Comparison of ENCODE assay signal across 24 cellular contexts in genomic region chr15:69459063-69459462, GRCh38. TPM values are rescaled to one million over a fixed set of nuclear protein-coding genes. Genes with fewer than 3 reads are reported as not detected.
DNase-seq lines count a peak whose midpoint lies in the region; ATAC-seq and TF ChIP-seq lines count a peak whose summit lies in the region.
"Had no signal": no experiment of that assay in that cellular context is flagged by ENCODE, and none has a peak within 500 bp of the region (broad histone marks: within the 10 kb centered on the region; RNA-seq: fewer than 3 reads in every experiment).

No MANE protein-coding gene starts in this region.

- CTCF ChIA-PET in T-cell (lab: Charles Lee): interaction anchor here in 1 of 2 donors (0.6 kb wide), 1 partner anchor 1053 kb away, joined by 3 read pairs; no protein-coding TSS in a partner anchor

- no peak overlapping the region for H2AFZ ChIP-seq in hepatocyte

- H3K4me3 Mint-ChIP-seq in T-cell: no peak overlapping the region
- H3K4me3 Mint-ChIP-seq: activated naive CD8-positive, alpha-beta T cell treated with anti-CD3 and anti-CD28 coated beads, Interleukin-2, amount 50 U/mL, for 24 hours; activated T-helper 17 cell treated with anti-CD3 and anti-CD28 coated beads, Interleukin-2, amount 50 U/mL, for 72 hours; effector memory CD8-positive, alpha-beta T cell; stimulated activated naive CD8-positive, alpha-beta T cell treated with anti-CD3 and anti-CD28 coated beads, Interleukin-15, Interleukin-2, amounts not matched to agents 100 ng/mL and 50 ng/mL, for 24 hours had no signal

- POLR2A ChIA-PET in T-cell (lab: Charles Lee): no interaction called here

- H3K4me3 ChIP-seq in AG10803 (ENCODE audit: low read length) (no peak overlapping the region), hepatocyte (no peak overlapping the region)
- H3K4me3 ChIP-seq: body of pancreas, esophagus squamous epithelium, Peyer's patch, tibial artery had no signal

- no peaks in the 10 kb centered on the region for H3K27me3 Mint-ChIP-seq in T-cell
- H3K27me3 Mint-ChIP-seq: activated naive CD8-positive, alpha-beta T cell treated with anti-CD3 and anti-CD28 coated beads, Interleukin-2, amount 50 U/mL, for 24 hours; activated T-helper 17 cell treated with anti-CD3 and anti-CD28 coated beads, Interleukin-2, amount 50 U/mL, for 72 hours; effector memory CD8-positive, alpha-beta T cell; naive B cell; stimulated activated naive CD8-positive, alpha-beta T cell treated with anti-CD3 and anti-CD28 coated beads, Interleukin-15, Interleukin-2, amounts not matched to agents 100 ng/mL and 50 ng/mL, for 24 hours had no signal

- H3K9me3 ChIP-seq in hepatocyte (ENCODE audit: low read depth): no peaks in the 10 kb centered on the region
- H3K9me3 ChIP-seq: body of pancreas, esophagus squamous epithelium, Peyer's patch, tibial artery had no signal

- H3K79me2 ChIP-seq in hepatocyte: peaks cover 21% of the 10 kb centered on the region

- H3K27ac Mint-ChIP-seq in T-cell: peak overlapping the region; percentile 52 to 68
- H3K27ac Mint-ChIP-seq: activated naive CD8-positive, alpha-beta T cell treated with anti-CD3 and anti-CD28 coated beads, Interleukin-2, amount 50 U/mL, for 24 hours; activated T-helper 17 cell treated with anti-CD3 and anti-CD28 coated beads, Interleukin-2, amount 50 U/mL, for 72 hours; stimulated activated naive CD8-positive, alpha-beta T cell treated with anti-CD3 and anti-CD28 coated beads, Interleukin-15, Interleukin-2, amounts not matched to agents 100 ng/mL and 50 ng/mL, for 24 hours had no signal

- peaks cover 21% of the 10 kb centered on the region for H3K4me1 ChIP-seq in hepatocyte (ENCODE audit: insufficient read depth)

- no peak for ATAC-seq in T-cell (replicated peaks in 1 of 4)
- no peak for ATAC-seq in GM21515 (IDR thresholded peaks at IDR 0.05; ENCODE audit: unreplicated experiment)
- ATAC-seq: activated naive CD8-positive, alpha-beta T cell treated with anti-CD3 and anti-CD28 coated beads, Interleukin-2, amount 50 U/mL, for 24 hours; activated T-helper 17 cell treated with anti-CD3 and anti-CD28 coated beads, Interleukin-2, amount 50 U/mL, for 72 hours; body of pancreas; effector memory CD8-positive, alpha-beta T cell; left colon; SK-N-SH treated with all-trans-retinoic acid at 6 μM for 48 hours had no signal

- peak; percentile 45 for DNase-seq in AG10803 (ENCODE audit: low read depth)
- DNase-seq in T-cell: no peak
- DNase-seq in hepatocyte (ENCODE audit: low spot score): no peak
- no peak for DNase-seq in HuH-7.5 (ENCODE audit: low spot score)
- no peak for DNase-seq in caudate nucleus (lab: John Stamatoyannopoulos, UW)
- DNase-seq: activated CD4-positive, alpha-beta T cell treated with anti-CD3 and anti-CD28 coated beads for 1 hour; activated naive CD8-positive, alpha-beta T cell treated with anti-CD3 and anti-CD28 coated beads, Interleukin-2, amount 50 U/mL, for 24 hours; AML-193; body of pancreas; DND-41; effector memory CD8-positive, alpha-beta T cell; esophagus squamous epithelium; left colon; naive B cell; NCI-H1417; NCI-H510A; Peyer's patch; stimulated activated CD4-positive, alpha-beta T cell treated with anti-CD3 and anti-CD28 coated beads, Interleukin-4, amount 100 ng/mL, for 1 hour; tibial artery had no signal

- no peaks in the 10 kb centered on the region for H3K9me3 Mint-ChIP-seq in T-cell
- H3K9me3 Mint-ChIP-seq: activated naive CD8-positive, alpha-beta T cell treated with anti-CD3 and anti-CD28 coated beads, Interleukin-2, amount 50 U/mL, for 24 hours; activated T-helper 17 cell treated with anti-CD3 and anti-CD28 coated beads, Interleukin-2, amount 50 U/mL, for 72 hours; effector memory CD8-positive, alpha-beta T cell; naive B cell; stimulated activated naive CD8-positive, alpha-beta T cell treated with anti-CD3 and anti-CD28 coated beads, Interleukin-15, Interleukin-2, amounts not matched to agents 100 ng/mL and 50 ng/mL, for 24 hours had no signal

- whole genome bisulfite sequencing in hepatocyte (ENCODE audit: low lambda C conversion rate, missing lambda C conversion rate): 69% methylated on average over 2 of the region's 2 CpGs

- H3K36me3 Mint-ChIP-seq in T-cell: peaks cover 24% of the 10 kb centered on the region

- H3K36me3 ChIP-seq in hepatocyte (replicated peaks; ENCODE audit: insufficient read depth, low read depth): no peaks in the 10 kb centered on the region

- H4K20me1 ChIP-seq in hepatocyte (ENCODE audit: insufficient read depth, poor library complexity, severe bottlenecking): peaks cover 19% of the 10 kb centered on the region

- H3K27ac ChIP-seq in 22Rv1: peak overlapping the region; percentile 95; the same call in 1 of the 2 replicates
- H3K27ac ChIP-seq in hepatocyte: no peak overlapping the region
- H3K27ac ChIP-seq in caudate nucleus (ENCODE audit: low read depth, low read length): no peak overlapping the region
- H3K27ac ChIP-seq: body of pancreas, Peyer's patch had no signal

- H3K4me1 Mint-ChIP-seq in T-cell: peaks cover 45 to 66% (median 64%) of the 10 kb centered on the region in 3 donors

- H3K4me2 ChIP-seq in hepatocyte: peak overlapping the region; percentile 2

- no peaks in the 10 kb centered on the region for H3K9me2 ChIP-seq in hepatocyte (replicated peaks; ENCODE audit: insufficient read depth)

- no peaks in the 10 kb centered on the region for H3K27me3 ChIP-seq in hepatocyte
- H3K27me3 ChIP-seq: body of pancreas, esophagus squamous epithelium, Peyer's patch, tibial artery had no signal

- TF ChIP-seq CTCF in 22Rv1 (IDR thresholded peaks at IDR 0.05) (no peak), AG10803 (conservative IDR thresholded peaks at IDR 0.05; ENCODE audit: low read length) (no peak), hepatocyte (IDR thresholded peaks at IDR 0.05; ENCODE audit: poor library complexity) (no peak)

RNA-seq across cellular contexts. Expression of gene RPLP1, which starts 6.4 kb away (rescaled TPM):
- 1,000 to 10,000 TPM; 1,904 to 4,142 (median 3,956) TPM for total RNA-seq in T-cell
- total RNA-seq in hepatocyte: 210 and 218 TPM in 2 replicates
- 803 and 884 TPM in 2 replicates for polyA plus RNA-seq in hepatocyte

RNA-seq across cellular contexts. Expression of gene KIF23, which starts 44.9 kb away (rescaled TPM):
- total RNA-seq in T-cell (1 to 10 TPM in 1 of 5 donors, under 1 TPM in 4; 0.36 to 2.2 (median 0.76) TPM), hepatocyte (12.0 and 13.9 TPM in 2 replicates)
- 7.6 and 14.1 TPM in 2 replicates for polyA plus RNA-seq in hepatocyte
